ENCODE assay signal across 2 cellular contexts in genomic region chr6:52590634-52590985, GRCh38.
TF ChIP-seq lines count a peak whose summit lies in the region.

No MANE protein-coding gene starts in this region.

TF ChIP-seq in IMR-90, 13 proteins besides CTCF, POLR2A, EP300 and RAD21 (continued from another document):
- TF ChIP-seq USF2 (IDR thresholded peaks at IDR 0.05; ENCODE audit: low read depth, low read length) (no peak), MAFK (IDR thresholded peaks at IDR 0.05; ENCODE audit: low read depth, low read length) (no peak), SMC3 (IDR thresholded peaks at IDR 0.05; ENCODE audit: low read depth, low read length) (no peak), ELK1 (IDR thresholded peaks at IDR 0.05; ENCODE audit: borderline replicate concordance, low read depth, low read length) (no peak), CEBPB (IDR thresholded peaks at IDR 0.05; ENCODE audit: low read depth, low read length) (peak; percentile 95)

TF ChIP-seq in liver, 16 proteins besides CTCF, POLR2A, EP300 and RAD21 (continued from another document):
- TF ChIP-seq REST (IDR thresholded peaks at IDR 0.05): no peak
- TF ChIP-seq TAF1 (conservative IDR thresholded peaks at IDR 0.05): no peak
- no peak for TF ChIP-seq GABPA (IDR thresholded peaks at IDR 0.05 in 1 of 2, conservative IDR thresholded peaks at IDR 0.05 in 1 of 2)
- TF ChIP-seq SP1 (IDR thresholded peaks at IDR 0.05): no peak
- no peak for TF ChIP-seq NR2F2 (IDR thresholded peaks at IDR 0.05)
- TF ChIP-seq HNF4A (conservative IDR thresholded peaks at IDR 0.05): no peak
- TF ChIP-seq MAX (IDR thresholded peaks at IDR 0.05): no peak
- TF ChIP-seq FOXA1 (IDR thresholded peaks at IDR 0.05): no peak
- no peak for TF ChIP-seq EGR1 (IDR thresholded peaks at IDR 0.05; ENCODE audit: low read depth in 2 of 2)
- TF ChIP-seq, protein P1, sequence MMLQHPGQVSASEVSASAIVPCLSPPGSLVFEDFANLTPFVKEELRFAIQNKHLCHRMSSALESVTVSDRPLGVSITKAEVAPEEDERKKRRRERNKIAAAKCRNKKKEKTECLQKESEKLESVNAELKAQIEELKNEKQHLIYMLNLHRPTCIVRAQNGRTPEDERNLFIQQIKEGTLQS (IDR thresholded peaks at IDR 0.05): no peak
- no peak for TF ChIP-seq HNF4G (IDR thresholded peaks at IDR 0.05)
